Comparison of ENCODE assay signal across 8 cellular contexts in the genomic region with DNA sequence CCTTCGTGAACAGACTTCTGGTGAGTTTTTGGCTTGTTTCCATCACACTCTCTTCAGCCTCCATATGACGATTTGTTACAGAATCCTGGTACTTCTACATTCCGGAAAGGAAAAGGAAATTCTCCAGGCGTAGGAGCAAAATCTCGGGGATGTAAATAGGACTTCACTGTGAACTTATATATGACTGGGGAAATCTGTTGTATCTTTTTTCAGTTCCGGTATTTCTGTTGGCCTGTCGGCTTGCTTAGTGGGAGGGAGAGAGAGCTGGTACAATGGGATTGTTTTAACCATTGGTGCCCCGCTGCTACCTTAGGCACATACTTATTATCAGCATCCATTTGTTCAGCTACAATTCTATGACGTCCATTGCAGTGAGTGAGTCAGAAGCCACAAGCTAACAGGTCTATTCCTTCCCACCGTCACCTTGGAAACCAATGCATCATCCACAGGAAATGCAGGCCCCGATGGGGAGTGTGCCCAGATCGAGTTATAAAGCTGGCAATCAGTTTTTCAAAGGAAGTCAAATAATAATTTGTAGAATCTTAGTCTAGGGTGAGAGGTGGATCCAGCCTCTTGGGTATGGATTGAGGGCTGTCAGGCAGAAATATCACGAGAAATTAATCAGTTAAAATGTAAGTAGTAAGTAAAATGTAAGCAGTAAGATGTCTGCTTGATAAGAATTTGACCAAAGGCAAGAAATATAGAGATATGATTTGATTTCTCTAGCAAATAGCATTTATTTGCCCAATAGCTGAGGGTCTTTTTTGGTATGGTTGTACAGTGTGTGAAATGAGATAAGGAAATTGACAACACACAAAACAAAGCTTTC.
A peak's percentile ranks its signal among the peaks of the same experiment; 100 is the strongest.
DNase-seq lines count a peak whose midpoint lies in the region; ATAC-seq and TF ChIP-seq lines count a peak whose summit lies in the region.

No MANE protein-coding gene starts in this region.

- no peak for TF ChIP-seq CTCF in HFF-Myc (IDR thresholded peaks at IDR 0.05; ENCODE audit: low read depth, low read length, missing control alignments)

- no peak for ATAC-seq in HG03139 (IDR thresholded peaks at IDR 0.05; ENCODE audit: unreplicated experiment)

- peak; percentile 96 for DNase-seq in HFF-Myc (ENCODE audit: extremely low read depth, low read depth)
- DNase-seq in T-helper 1 cell: peak; percentile 28 to 93 (median 63)
- peak in 31 of 56 donors; percentile 5 to 65 (median 32) for DNase-seq in amygdala (lab: John Stamatoyannopoulos, UW)
- DNase-seq in kidney glomerular epithelial cell (lab: John Stamatoyannopoulos, UW): peak; percentile 97
- DNase-seq in stimulated activated CD4-positive, alpha-beta T cell treated with anti-CD3 and anti-CD28 coated beads, TNF-alpha, amount 100 ng/mL, for 48 hours (ENCODE audit: low read depth in 3 of 3): peak; percentile 65 to 74 (median 73)
- DNase-seq in cerebellar nuclear complex (lab: John Stamatoyannopoulos, UW): no peak
- DNase-seq in NCI-H2107 (lab: John Stamatoyannopoulos, UW): no peak

- H3K4me3 ChIP-seq in HFF-Myc (replicated peaks; ENCODE audit: low read depth, low read length): no peak overlapping the region

Comparison
In these comparisons a context has a peak if more than half of its experiments do, and no peak if none do; other contexts are left out.
1. DNase-seq: peak in HFF-Myc (single experiment), T-helper 1 cell (5 of 5), amygdala (31 of 56), kidney glomerular epithelial cell (single experiment) and stimulated activated CD4-positive, alpha-beta T cell treated with anti-CD3 and anti-CD28 coated beads, TNF-alpha, amount 100 ng/mL, for 48 hours (3 of 3); none in cerebellar nuclear complex (0 of 2) and NCI-H2107 (single experiment).